In the genomic region with DNA sequence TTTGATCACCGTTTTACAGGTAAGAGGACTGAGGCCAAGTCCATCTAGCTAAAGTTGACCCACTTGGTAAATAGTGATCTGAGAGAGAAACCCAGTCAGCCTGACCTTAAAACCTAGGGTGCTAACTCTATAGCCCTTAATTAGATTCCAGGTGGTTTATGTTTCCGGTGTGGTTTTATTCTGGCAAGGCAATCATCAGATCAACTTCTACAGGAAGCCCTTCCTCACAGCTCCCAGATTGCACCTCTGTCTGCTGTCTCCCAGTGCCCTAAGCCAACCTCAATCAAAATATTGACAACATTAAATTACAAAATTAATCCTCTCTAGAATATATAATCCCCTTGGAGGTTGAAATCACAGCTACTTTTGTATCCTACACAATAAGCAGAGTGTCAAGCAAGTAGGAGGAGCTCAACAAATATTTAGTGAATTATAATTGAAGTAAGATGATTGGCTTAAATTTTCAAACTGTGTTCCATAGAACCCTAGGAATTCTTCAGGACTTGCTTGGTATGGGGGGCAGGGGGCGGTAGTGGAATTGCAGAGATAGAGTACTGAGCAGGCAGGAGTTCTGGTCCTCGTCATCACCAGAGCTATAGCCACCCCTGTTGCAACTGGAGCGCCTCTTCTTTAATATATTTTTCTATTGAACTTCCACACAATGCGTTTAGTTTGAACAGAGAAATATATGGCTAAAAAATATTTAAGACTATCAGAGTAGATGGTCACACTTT, we compare ENCODE assay signal across 24 cellular contexts.
A peak's percentile ranks its signal among the peaks of the same experiment; 100 is the strongest.
DNase-seq lines count a peak whose midpoint lies in the region; ATAC-seq and TF ChIP-seq lines count a peak whose summit lies in the region.
"Had no signal": no experiment of that assay in that cellular context is flagged by ENCODE, and none has a peak within 500 bp of the region (broad histone marks: within the 10 kb centered on the region; RNA-seq: fewer than 3 reads in every experiment).

No MANE protein-coding gene starts in this region.

- H3K14ac ChIP-seq in H9 (ENCODE audit: insufficient read depth, low read length): no peak overlapping the region

- H3K9ac ChIP-seq in H9 (ENCODE audit: extremely low read depth, insufficient read length, low read length): no peak overlapping the region
- H3K9ac ChIP-seq: BLaER1 treated with 17β-estradiol and CSF1 and Interleukin-3, amounts not matched to agents 10 nM and 100 nM; KMS-11 had no signal

- no peak overlapping the region for H3K23ac ChIP-seq in H9 (ENCODE audit: insufficient read length, low read depth, low read length)

- H2BK5ac ChIP-seq in H9 (ENCODE audit: insufficient read length, low read length): no peak overlapping the region

- no peaks in the 10 kb centered on the region for H4K20me1 ChIP-seq in H9 (ENCODE audit: control insufficient read depth, insufficient read depth, insufficient read length)
- H4K20me1 ChIP-seq: BLaER1 treated with 17β-estradiol and CSF1 and Interleukin-3, amounts not matched to agents 10 nM and 100 nM had no signal

- no peak overlapping the region for H4K91ac ChIP-seq in H9 (ENCODE audit: insufficient read length, low read depth, low read length)

- no peak overlapping the region for H2BK120ac ChIP-seq in H9 (ENCODE audit: low read depth, low read length, poor library complexity, severe bottlenecking)

- H3K79me2 ChIP-seq in H9 (ENCODE audit: insufficient read depth, low read length): no peaks in the 10 kb centered on the region

- no peak overlapping the region for H3K56ac ChIP-seq in H9 (ENCODE audit: insufficient read length, low read depth, low read length)

- H3K4ac ChIP-seq in H9 (ENCODE audit: low read depth, low read length): no peak overlapping the region

- no peaks in the 10 kb centered on the region for H3K23me2 ChIP-seq in H9 (ENCODE audit: insufficient read length, low read depth, low read length, poor library complexity, severe bottlenecking)

- no peaks in the 10 kb centered on the region for H3K79me1 ChIP-seq in H9 (ENCODE audit: insufficient read depth, low read depth, low read length, poor library complexity, severe bottlenecking)

- no CpG with 5 or more reads among the region's 6 CpGs for WGBS in H9 (ENCODE audit: extremely low coverage, insufficient read length, low lambda C conversion rate)

- H4K8ac ChIP-seq in H9 (replicated peaks; ENCODE audit: insufficient read length, low read depth, low read length): no peak overlapping the region

- peak; percentile 38; the same call in 1 of the 3 replicates for TF ChIP-seq CTCF in H9 (conservative IDR thresholded peaks at IDR 0.05)
- TF ChIP-seq CTCF in epithelial cell of proximal tubule (conservative IDR thresholded peaks at IDR 0.05; ENCODE audit: low read depth, low read length): peak; percentile 5

- no peak overlapping the region for H2AFZ ChIP-seq in H9 (ENCODE audit: low read length)

- H3K36me3 Mint-ChIP-seq in H9 (ENCODE audit: insufficient read depth in 1 of 3, low read depth in 3 of 3): no peaks in the 10 kb centered on the region

- no peak overlapping the region for H4K5ac ChIP-seq in H9 (ENCODE audit: insufficient read length, low read depth, low read length)

- no peaks in the 10 kb centered on the region for H3K27me3 ChIP-seq in H9 (ENCODE audit: insufficient read depth, low read length)
- H3K27me3 ChIP-seq: BLaER1 treated with 17β-estradiol and CSF1 and Interleukin-3, amounts not matched to agents 10 nM and 100 nM; SJSA1 had no signal

- H3K4me3 ChIP-seq in epithelial cell of proximal tubule (ENCODE audit: low read depth, low read length): no peak overlapping the region
- H3K4me3 ChIP-seq: A549; BLaER1 treated with 17β-estradiol and CSF1 and Interleukin-3, amounts not matched to agents 10 nM and 100 nM; GM12878; SJSA1 had no signal

- intact Hi-C loops in posterior vena cava (cut with DNase I): no loop called here

- no peak overlapping the region for H3T11ph ChIP-seq in H9 (ENCODE audit: low read length)

- no peaks in the 10 kb centered on the region for H3K4me1 ChIP-seq in H9 (ENCODE audit: insufficient read depth, low read length)
- H3K4me1 ChIP-seq: A549; BLaER1 treated with 17β-estradiol and CSF1 and Interleukin-3, amounts not matched to agents 10 nM and 100 nM; SJSA1 had no signal

- H3K4me1 Mint-ChIP-seq in H9: no peaks in the 10 kb centered on the region

- no peak for ATAC-seq in HG03565 (IDR thresholded peaks at IDR 0.05; ENCODE audit: unreplicated experiment)
- ATAC-seq: A549, GM12878 had no signal

- H3K27ac ChIP-seq in H9 (ENCODE audit: insufficient read length, low read depth, low read length): no peak overlapping the region
- H3K27ac ChIP-seq: A549; BLaER1 treated with 17β-estradiol and CSF1 and Interleukin-3, amounts not matched to agents 10 nM and 100 nM; KMS-11; SJSA1 had no signal

- DNase-seq in D341Med (ENCODE audit: low spot score) (peak; percentile 57), H9 (no peak), NCI-H82 treated with DMSO at 0.1 percent for 48 hours (lab: John Stamatoyannopoulos, UW; ENCODE audit: unreplicated experiment) (peak; percentile 28), epithelial cell of proximal tubule (ENCODE audit: low read depth) (no peak), SK-N-DZ (ENCODE audit: low spot score) (no peak), nucleus accumbens (lab: John Stamatoyannopoulos, UW) (no peak), posterior vena cava (ENCODE audit: low spot score) (no peak)
- DNase-seq: AML-193; CD4-positive, alpha-beta T cell; EL; GDM1; MM.1S; NCI-H1417; NCI-H187; NCI-H2081 treated with DMSO at 0.1 percent for 48 hours; NCI-H524 treated with DMSO at 0.1 percent for 48 hours; Right ventricle myocardium superior; RPMI8226 had no signal

- peak overlapping the region; percentile 26 for H2BK20ac ChIP-seq in H9 (ENCODE audit: low read depth, low read length, poor library complexity, severe bottlenecking)

- no peaks in the 10 kb centered on the region for H3K27me3 Mint-ChIP-seq in H9 (ENCODE audit: low read depth)
- H3K27me3 Mint-ChIP-seq: CD4-positive, alpha-beta T cell had no signal

- no peak overlapping the region for H2BK15ac ChIP-seq in H9 (ENCODE audit: low read depth, low read length)

- H2AK5ac ChIP-seq in H9 (ENCODE audit: insufficient read length, low read length): no peak overlapping the region

- no peak overlapping the region for H3K4me2 ChIP-seq in H9 (ENCODE audit: insufficient read depth, insufficient read length, low read length)
- H3K4me2 ChIP-seq: A549; BLaER1 treated with 17β-estradiol and CSF1 and Interleukin-3, amounts not matched to agents 10 nM and 100 nM; KMS-11 had no signal

- H3K4me3 Mint-ChIP-seq in H9: no peak overlapping the region
- H3K4me3 Mint-ChIP-seq: CD4-positive, alpha-beta T cell had no signal

- no peak overlapping the region for H3K27ac Mint-ChIP-seq in H9
- H3K27ac Mint-ChIP-seq: CD4-positive, alpha-beta T cell had no signal

- no peak overlapping the region for H2BK12ac ChIP-seq in H9 (ENCODE audit: insufficient read length, low read depth, low read length)

- H3K9me3 ChIP-seq in H9 (ENCODE audit: control insufficient read depth, low read depth, low read length): no peaks in the 10 kb centered on the region
- H3K9me3 ChIP-seq: A549; BLaER1 treated with 17β-estradiol and CSF1 and Interleukin-3, amounts not matched to agents 10 nM and 100 nM; SJSA1 had no signal

- H3K9me3 Mint-ChIP-seq in H9: no peaks in the 10 kb centered on the region
- H3K9me3 Mint-ChIP-seq: CD4-positive, alpha-beta T cell had no signal

- H3K18ac ChIP-seq in H9 (ENCODE audit: insufficient read length, low read depth, low read length): no peak overlapping the region

Comparison
In these comparisons a context has a peak if more than half of its experiments do, and no peak if none do; other contexts are left out.
1. DNase-seq: peak in D341Med (single experiment) and NCI-H82 treated with DMSO at 0.1 percent for 48 hours (single experiment); none in H9 (single experiment), epithelial cell of proximal tubule (single experiment), SK-N-DZ (single experiment), nucleus accumbens (0 of 56) and posterior vena cava (single experiment).